ENCODE assay signal across 8 cellular contexts in the genomic region with DNA sequence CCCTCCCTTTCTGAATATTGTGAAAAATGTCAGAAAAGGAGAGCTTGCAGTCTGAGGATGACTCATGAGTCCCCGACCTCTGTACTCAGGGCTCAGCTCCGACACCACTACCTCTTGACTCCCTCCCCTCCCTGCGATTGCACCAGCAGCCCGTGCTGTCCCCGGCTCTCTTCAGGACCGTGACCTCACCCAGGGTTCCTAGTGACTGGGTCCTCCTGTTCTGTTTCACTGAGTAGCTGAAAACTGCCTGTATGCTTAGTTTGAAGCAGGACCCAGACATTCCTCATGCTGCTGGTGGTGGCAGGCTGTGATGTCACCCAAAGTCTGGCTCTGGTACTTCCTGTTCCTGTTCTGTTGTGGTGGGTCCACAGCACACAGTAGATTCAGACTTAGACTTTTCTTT. TPM values are rescaled to one million over a fixed set of nuclear protein-coding genes. Genes with fewer than 3 reads are reported as not detected.
DNase-seq lines count a peak whose midpoint lies in the region; ATAC-seq and FAIRE-seq lines count a peak whose summit lies in the region.

No MANE protein-coding gene starts in this region.

- DNase-seq in HTR-8/SVneo (ENCODE audit: insufficient read length, low spot score) (peak; percentile 43), fibroblast of gingiva (ENCODE audit: low read depth) (peak; percentile 68), middle frontal gyrus (ENCODE audit: extremely low spot score, low spot score) (no peak), NCI-H1436 treated with DMSO at 0.1 percent for 48 hours (lab: John Stamatoyannopoulos, UW) (no peak)
- peak; percentile 73 for DNase-seq in activated CD4-positive, alpha-beta memory T cell treated with anti-CD3 and anti-CD28 coated beads, Interleukin-2, amount 10 ng/mL, durations not matched to agents 7 days and 5 days
- DNase-seq in stimulated activated CD4-positive, alpha-beta T cell treated with anti-CD3 and anti-CD28 coated beads, Interleukin-2, amount 100 ng/mL, for 24 hours: peak; percentile 62 to 66

- peaks cover 31% of the 10 kb centered on the region for H3K4me1 Mint-ChIP-seq in activated CD4-positive, alpha-beta memory T cell treated with anti-CD3 and anti-CD28 coated beads, Interleukin-2, amount 10 ng/mL, durations not matched to agents 7 days and 5 days
- H3K4me1 Mint-ChIP-seq in stimulated activated memory B cell treated with anti-CD40 and anti-IgM and Interleukin-4, amounts not matched to agents 10 μg/mL and 1 μg/mL and 100 μg/mL, for 72 hours: peaks cover 11% of the 10 kb centered on the region

- POLR2A ChIA-PET in activated CD4-positive, alpha-beta memory T cell treated with anti-CD3 and anti-CD28 coated beads, Interleukin-2, amount 10 ng/mL, durations not matched to agents 7 days and 5 days (lab: Charles Lee): interaction anchor here (0.9 to 2.4 kb wide), 12 partner anchors 10 to 319 kb away, joined by 3 to 9 read pairs (median 6); a partner anchor contains a TSS

- CTCF ChIA-PET in activated CD4-positive, alpha-beta memory T cell treated with anti-CD3 and anti-CD28 coated beads, Interleukin-2, amount 10 ng/mL, durations not matched to agents 7 days and 5 days (lab: Charles Lee): interaction anchor here (0.6 to 1.5 kb wide), 4 partner anchors 12 to 138 kb away, joined by 3 to 7 read pairs (median 4); no protein-coding TSS in a partner anchor

- H3K27ac Mint-ChIP-seq in activated CD4-positive, alpha-beta memory T cell treated with anti-CD3 and anti-CD28 coated beads, Interleukin-2, amount 10 ng/mL, durations not matched to agents 7 days and 5 days: peak overlapping the region; percentile 99
- no peak overlapping the region for H3K27ac Mint-ChIP-seq in stimulated activated memory B cell treated with anti-CD40 and anti-IgM and Interleukin-4, amounts not matched to agents 10 μg/mL and 1 μg/mL and 100 μg/mL, for 72 hours

- peaks cover 62% of the 10 kb centered on the region for H3K36me3 Mint-ChIP-seq in activated CD4-positive, alpha-beta memory T cell treated with anti-CD3 and anti-CD28 coated beads, Interleukin-2, amount 10 ng/mL, durations not matched to agents 7 days and 5 days (ENCODE audit: low read depth)
- peaks cover 69% of the 10 kb centered on the region for H3K36me3 Mint-ChIP-seq in stimulated activated memory B cell treated with anti-CD40 and anti-IgM and Interleukin-4, amounts not matched to agents 10 μg/mL and 1 μg/mL and 100 μg/mL, for 72 hours

- no peak for FAIRE-seq in HTR-8/SVneo (lab: Jason Lieb, UNC)

- no peak for ATAC-seq in GM21423 (IDR thresholded peaks at IDR 0.05; ENCODE audit: unreplicated experiment)
- ATAC-seq in stimulated activated memory B cell treated with anti-CD40 and anti-IgM and Interleukin-4, amounts not matched to agents 10 μg/mL and 1 μg/mL and 100 μg/mL, for 72 hours: no peak

- no peaks in the 10 kb centered on the region for H3K27me3 Mint-ChIP-seq in activated CD4-positive, alpha-beta memory T cell treated with anti-CD3 and anti-CD28 coated beads, Interleukin-2, amount 10 ng/mL, durations not matched to agents 7 days and 5 days
- H3K27me3 Mint-ChIP-seq in stimulated activated memory B cell treated with anti-CD40 and anti-IgM and Interleukin-4, amounts not matched to agents 10 μg/mL and 1 μg/mL and 100 μg/mL, for 72 hours: no peaks in the 10 kb centered on the region

- peak overlapping the region; percentile 65 for H3K4me3 Mint-ChIP-seq in activated CD4-positive, alpha-beta memory T cell treated with anti-CD3 and anti-CD28 coated beads, Interleukin-2, amount 10 ng/mL, durations not matched to agents 7 days and 5 days
- H3K4me3 Mint-ChIP-seq in stimulated activated memory B cell treated with anti-CD40 and anti-IgM and Interleukin-4, amounts not matched to agents 10 μg/mL and 1 μg/mL and 100 μg/mL, for 72 hours: no peak overlapping the region

- no peaks in the 10 kb centered on the region for H3K9me3 Mint-ChIP-seq in activated CD4-positive, alpha-beta memory T cell treated with anti-CD3 and anti-CD28 coated beads, Interleukin-2, amount 10 ng/mL, durations not matched to agents 7 days and 5 days
- no peaks in the 10 kb centered on the region for H3K9me3 Mint-ChIP-seq in stimulated activated memory B cell treated with anti-CD40 and anti-IgM and Interleukin-4, amounts not matched to agents 10 μg/mL and 1 μg/mL and 100 μg/mL, for 72 hours

RNA-seq across cellular contexts. Expression of a gene that starts 11.7 kb away (rescaled TPM):
- total RNA-seq in activated CD4-positive, alpha-beta memory T cell treated with anti-CD3 and anti-CD28 coated beads, Interleukin-2, amount 10 ng/mL, durations not matched to agents 7 days and 5 days: 10 to 100 TPM; 38.7 to 39.1 TPM

RNA-seq across cellular contexts. Expression of a gene that starts 27.2 kb away (rescaled TPM):
- 10 to 100 TPM; 32.7 to 32.8 TPM for total RNA-seq in activated CD4-positive, alpha-beta memory T cell treated with anti-CD3 and anti-CD28 coated beads, Interleukin-2, amount 10 ng/mL, durations not matched to agents 7 days and 5 days

RNA-seq across cellular contexts. Expression of a gene that starts 27.4 kb away (rescaled TPM):
- total RNA-seq in activated CD4-positive, alpha-beta memory T cell treated with anti-CD3 and anti-CD28 coated beads, Interleukin-2, amount 10 ng/mL, durations not matched to agents 7 days and 5 days: 1 to 10 TPM; 2.5 to 3.2 TPM

RNA-seq across cellular contexts. Expression of a gene that starts 27.8 kb away (rescaled TPM):
- 100 to 1,000 TPM; 220 to 221 TPM for total RNA-seq in activated CD4-positive, alpha-beta memory T cell treated with anti-CD3 and anti-CD28 coated beads, Interleukin-2, amount 10 ng/mL, durations not matched to agents 7 days and 5 days

RNA-seq across cellular contexts. Expression of a gene that starts 36.8 kb away (rescaled TPM):
- not detected for total RNA-seq in activated CD4-positive, alpha-beta memory T cell treated with anti-CD3 and anti-CD28 coated beads, Interleukin-2, amount 10 ng/mL, durations not matched to agents 7 days and 5 days

Comparison
In these comparisons a context has a peak if more than half of its experiments do, and no peak if none do; other contexts are left out.
1. DNase-seq: peak in HTR-8/SVneo (single experiment), activated CD4-positive, alpha-beta memory T cell treated with anti-CD3 and anti-CD28 coated beads, Interleukin-2, amount 10 ng/mL, durations not matched to agents 7 days and 5 days (single experiment), fibroblast of gingiva (single experiment) and stimulated activated CD4-positive, alpha-beta T cell treated with anti-CD3 and anti-CD28 coated beads, Interleukin-2, amount 100 ng/mL, for 24 hours (2 of 2); none in middle frontal gyrus (single experiment) and NCI-H1436 treated with DMSO at 0.1 percent for 48 hours (single experiment).